Comparison of ENCODE assay signal across 1 cellular context in the genomic region with DNA sequence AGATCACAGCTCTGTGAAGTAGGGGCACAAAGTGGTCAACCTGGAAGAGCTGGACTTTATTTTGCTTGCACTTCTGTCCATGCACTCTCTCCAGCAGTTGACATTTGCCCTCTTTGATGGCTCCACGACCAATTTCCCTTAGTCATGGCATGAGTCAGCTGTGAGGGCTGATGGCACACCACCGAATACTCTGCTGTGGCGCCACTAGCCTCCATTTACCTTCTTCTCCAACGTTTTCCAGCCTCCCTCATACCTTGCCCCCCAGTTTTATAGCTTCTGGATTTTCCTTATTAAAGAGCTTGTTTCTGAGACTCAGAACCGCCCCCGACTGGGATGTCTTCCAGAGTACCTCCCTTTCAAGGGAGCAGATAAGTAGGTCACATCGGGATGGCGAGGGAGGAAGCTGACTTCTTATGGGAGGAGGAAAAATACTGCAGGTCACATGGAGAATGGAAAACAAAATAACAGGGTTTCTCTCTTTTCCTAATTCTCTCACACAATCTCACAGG.
TF ChIP-seq lines count a peak whose summit lies in the region.

No MANE protein-coding gene starts in this region.

TF ChIP-seq in HepG2, 621 proteins besides CTCF, POLR2A, EP300 and RAD21 (continued from another document and continues in another):
- TF ChIP-seq, protein P1, sequence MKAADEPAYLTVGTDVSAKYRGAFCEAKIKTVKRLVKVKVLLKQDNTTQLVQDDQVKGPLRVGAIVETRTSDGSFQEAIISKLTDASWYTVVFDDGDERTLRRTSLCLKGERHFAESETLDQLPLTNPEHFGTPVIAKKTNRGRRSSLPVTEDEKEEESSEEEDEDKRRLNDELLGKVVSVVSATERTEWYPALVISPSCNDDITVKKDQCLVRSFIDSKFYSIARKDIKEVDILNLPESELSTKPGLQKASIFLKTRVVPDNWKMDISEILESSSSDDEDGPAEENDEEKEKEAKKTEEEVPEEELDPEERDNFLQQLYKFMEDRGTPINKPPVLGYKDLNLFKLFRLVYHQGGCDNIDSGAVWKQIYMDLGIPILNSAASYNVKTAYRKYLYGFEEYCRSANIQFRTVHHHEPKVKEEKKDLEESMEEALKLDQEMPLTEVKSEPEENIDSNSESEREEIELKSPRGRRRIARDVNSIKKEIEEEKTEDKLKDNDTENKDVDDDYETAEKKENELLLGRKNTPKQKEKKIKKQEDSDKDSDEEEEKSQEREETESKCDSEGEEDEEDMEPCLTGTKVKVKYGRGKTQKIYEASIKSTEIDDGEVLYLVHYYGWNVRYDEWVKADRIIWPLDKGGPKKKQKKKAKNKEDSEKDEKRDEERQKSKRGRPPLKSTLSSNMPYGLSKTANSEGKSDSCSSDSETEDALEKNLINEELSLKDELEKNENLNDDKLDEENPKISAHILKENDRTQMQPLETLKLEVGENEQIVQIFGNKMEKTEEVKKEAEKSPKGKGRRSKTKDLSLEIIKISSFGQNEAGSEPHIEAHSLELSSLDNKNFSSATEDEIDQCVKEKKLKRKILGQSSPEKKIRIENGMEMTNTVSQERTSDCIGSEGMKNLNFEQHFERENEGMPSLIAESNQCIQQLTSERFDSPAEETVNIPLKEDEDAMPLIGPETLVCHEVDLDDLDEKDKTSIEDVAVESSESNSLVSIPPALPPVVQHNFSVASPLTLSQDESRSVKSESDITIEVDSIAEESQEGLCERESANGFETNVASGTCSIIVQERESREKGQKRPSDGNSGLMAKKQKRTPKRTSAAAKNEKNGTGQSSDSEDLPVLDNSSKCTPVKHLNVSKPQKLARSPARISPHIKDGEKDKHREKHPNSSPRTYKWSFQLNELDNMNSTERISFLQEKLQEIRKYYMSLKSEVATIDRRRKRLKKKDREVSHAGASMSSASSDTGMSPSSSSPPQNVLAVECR (CRISPR knock-in tag; IDR thresholded peaks at IDR 0.05; ENCODE audit: borderline replicate concordance), result peak; percentile 71; the same call in 1 of the 2 replicates
- TF ChIP-seq ZKSCAN1 (IDR thresholded peaks at IDR 0.05; ENCODE audit: low read length) (no peak), IKZF4 (CRISPR knock-in tag; IDR thresholded peaks at IDR 0.05; ENCODE audit: borderline replicate concordance, low read depth, not compliant biosample characterization) (no peak), TCF7L2 (IDR thresholded peaks at IDR 0.05; ENCODE audit: low read depth, low read length) (no peak), ZNF12 (CRISPR knock-in tag; IDR thresholded peaks at IDR 0.05) (no peak), FIP1L1 (IDR thresholded peaks at IDR 0.05; ENCODE audit: borderline replicate concordance, insufficient read depth, low read depth, low read length) (no peak), KDM2A (CRISPR knock-in tag; IDR thresholded peaks at IDR 0.05; ENCODE audit: borderline replicate concordance, low read depth) (no peak), TGIF2 (CRISPR knock-in tag; IDR thresholded peaks at IDR 0.05) (no peak), ZNF841 (CRISPR knock-in tag; IDR thresholded peaks at IDR 0.05; ENCODE audit: borderline replicate concordance) (no peak), ZNF547 (CRISPR knock-in tag; IDR thresholded peaks at IDR 0.05) (no peak), ZNF883 (CRISPR knock-in tag; IDR thresholded peaks at IDR 0.05; ENCODE audit: not compliant biosample characterization) (no peak), MED8 (CRISPR knock-in tag; IDR thresholded peaks at IDR 0.05; ENCODE audit: insufficient replicate concordance) (no peak), ZC3H13 (CRISPR knock-in tag; IDR thresholded peaks at IDR 0.05) (no peak), SIX4 (CRISPR knock-in tag; IDR thresholded peaks at IDR 0.05) (no peak), KDM5B (CRISPR knock-in tag; IDR thresholded peaks at IDR 0.05; ENCODE audit: borderline replicate concordance) (no peak), ZNF672 (CRISPR knock-in tag; IDR thresholded peaks at IDR 0.05) (no peak), ZNF746 (CRISPR knock-in tag; IDR thresholded peaks at IDR 0.05) (no peak), MAZ (IDR thresholded peaks at IDR 0.05; ENCODE audit: borderline replicate concordance, low read depth, low read length) (no peak), MAZ (CRISPR knock-in tag; IDR thresholded peaks at IDR 0.05; ENCODE audit: low read depth) (no peak), NR2C2 (CRISPR knock-in tag; IDR thresholded peaks at IDR 0.05; ENCODE audit: borderline replicate concordance) (peak; percentile 57; the same call in 1 of the 2 replicates), RBM22 (optimal IDR thresholded peaks at IDR 0.05; ENCODE audit: low read length) (no peak), FOXC1 (CRISPR knock-in tag; IDR thresholded peaks at IDR 0.05; ENCODE audit: borderline replicate concordance) (no peak), ZFP1 (CRISPR knock-in tag; IDR thresholded peaks at IDR 0.05) (peak; percentile 61), ZNF30 (CRISPR knock-in tag; IDR thresholded peaks at IDR 0.05) (no peak), ZNF335 (CRISPR knock-in tag; IDR thresholded peaks at IDR 0.05) (no peak)
- TF ChIP-seq, protein P2, sequence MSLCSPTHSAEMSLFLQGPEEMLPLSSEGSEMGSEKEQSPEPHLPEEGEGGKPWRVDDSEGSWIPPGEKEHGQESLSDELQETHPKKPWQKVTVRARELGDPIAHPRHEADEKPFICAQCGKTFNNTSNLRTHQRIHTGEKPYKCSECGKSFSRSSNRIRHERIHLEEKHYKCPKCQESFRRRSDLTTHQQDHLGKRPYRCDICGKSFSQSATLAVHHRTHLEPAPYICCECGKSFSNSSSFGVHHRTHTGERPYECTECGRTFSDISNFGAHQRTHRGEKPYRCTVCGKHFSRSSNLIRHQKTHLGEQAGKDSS (CRISPR knock-in tag; IDR thresholded peaks at IDR 0.05; ENCODE audit: borderline replicate concordance, low read depth), result no peak
- TF ChIP-seq, protein P3, sequence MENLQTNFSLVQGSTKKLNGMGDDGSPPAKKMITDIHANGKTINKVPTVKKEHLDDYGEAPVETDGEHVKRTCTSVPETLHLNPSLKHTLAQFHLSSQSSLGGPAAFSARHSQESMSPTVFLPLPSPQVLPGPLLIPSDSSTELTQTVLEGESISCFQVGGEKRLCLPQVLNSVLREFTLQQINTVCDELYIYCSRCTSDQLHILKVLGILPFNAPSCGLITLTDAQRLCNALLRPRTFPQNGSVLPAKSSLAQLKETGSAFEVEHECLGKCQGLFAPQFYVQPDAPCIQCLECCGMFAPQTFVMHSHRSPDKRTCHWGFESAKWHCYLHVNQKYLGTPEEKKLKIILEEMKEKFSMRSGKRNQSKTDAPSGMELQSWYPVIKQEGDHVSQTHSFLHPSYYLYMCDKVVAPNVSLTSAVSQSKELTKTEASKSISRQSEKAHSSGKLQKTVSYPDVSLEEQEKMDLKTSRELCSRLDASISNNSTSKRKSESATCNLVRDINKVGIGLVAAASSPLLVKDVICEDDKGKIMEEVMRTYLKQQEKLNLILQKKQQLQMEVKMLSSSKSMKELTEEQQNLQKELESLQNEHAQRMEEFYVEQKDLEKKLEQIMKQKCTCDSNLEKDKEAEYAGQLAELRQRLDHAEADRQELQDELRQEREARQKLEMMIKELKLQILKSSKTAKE (CRISPR knock-in tag; IDR thresholded peaks at IDR 0.05; ENCODE audit: borderline replicate concordance), result no peak
- TF ChIP-seq, protein P4, sequence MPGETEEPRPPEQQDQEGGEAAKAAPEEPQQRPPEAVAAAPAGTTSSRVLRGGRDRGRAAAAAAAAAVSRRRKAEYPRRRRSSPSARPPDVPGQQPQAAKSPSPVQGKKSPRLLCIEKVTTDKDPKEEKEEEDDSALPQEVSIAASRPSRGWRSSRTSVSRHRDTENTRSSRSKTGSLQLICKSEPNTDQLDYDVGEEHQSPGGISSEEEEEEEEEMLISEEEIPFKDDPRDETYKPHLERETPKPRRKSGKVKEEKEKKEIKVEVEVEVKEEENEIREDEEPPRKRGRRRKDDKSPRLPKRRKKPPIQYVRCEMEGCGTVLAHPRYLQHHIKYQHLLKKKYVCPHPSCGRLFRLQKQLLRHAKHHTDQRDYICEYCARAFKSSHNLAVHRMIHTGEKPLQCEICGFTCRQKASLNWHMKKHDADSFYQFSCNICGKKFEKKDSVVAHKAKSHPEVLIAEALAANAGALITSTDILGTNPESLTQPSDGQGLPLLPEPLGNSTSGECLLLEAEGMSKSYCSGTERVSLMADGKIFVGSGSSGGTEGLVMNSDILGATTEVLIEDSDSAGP (CRISPR knock-in tag; IDR thresholded peaks at IDR 0.05; ENCODE audit: borderline replicate concordance), result no peak; the same call in 1 of the 2 replicates
- TF ChIP-seq, protein P5, sequence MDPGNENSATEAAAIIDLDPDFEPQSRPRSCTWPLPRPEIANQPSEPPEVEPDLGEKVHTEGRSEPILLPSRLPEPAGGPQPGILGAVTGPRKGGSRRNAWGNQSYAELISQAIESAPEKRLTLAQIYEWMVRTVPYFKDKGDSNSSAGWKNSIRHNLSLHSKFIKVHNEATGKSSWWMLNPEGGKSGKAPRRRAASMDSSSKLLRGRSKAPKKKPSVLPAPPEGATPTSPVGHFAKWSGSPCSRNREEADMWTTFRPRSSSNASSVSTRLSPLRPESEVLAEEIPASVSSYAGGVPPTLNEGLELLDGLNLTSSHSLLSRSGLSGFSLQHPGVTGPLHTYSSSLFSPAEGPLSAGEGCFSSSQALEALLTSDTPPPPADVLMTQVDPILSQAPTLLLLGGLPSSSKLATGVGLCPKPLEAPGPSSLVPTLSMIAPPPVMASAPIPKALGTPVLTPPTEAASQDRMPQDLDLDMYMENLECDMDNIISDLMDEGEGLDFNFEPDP (CRISPR knock-in tag; conservative IDR thresholded peaks at IDR 0.05), result no peak
- TF ChIP-seq, protein P6, sequence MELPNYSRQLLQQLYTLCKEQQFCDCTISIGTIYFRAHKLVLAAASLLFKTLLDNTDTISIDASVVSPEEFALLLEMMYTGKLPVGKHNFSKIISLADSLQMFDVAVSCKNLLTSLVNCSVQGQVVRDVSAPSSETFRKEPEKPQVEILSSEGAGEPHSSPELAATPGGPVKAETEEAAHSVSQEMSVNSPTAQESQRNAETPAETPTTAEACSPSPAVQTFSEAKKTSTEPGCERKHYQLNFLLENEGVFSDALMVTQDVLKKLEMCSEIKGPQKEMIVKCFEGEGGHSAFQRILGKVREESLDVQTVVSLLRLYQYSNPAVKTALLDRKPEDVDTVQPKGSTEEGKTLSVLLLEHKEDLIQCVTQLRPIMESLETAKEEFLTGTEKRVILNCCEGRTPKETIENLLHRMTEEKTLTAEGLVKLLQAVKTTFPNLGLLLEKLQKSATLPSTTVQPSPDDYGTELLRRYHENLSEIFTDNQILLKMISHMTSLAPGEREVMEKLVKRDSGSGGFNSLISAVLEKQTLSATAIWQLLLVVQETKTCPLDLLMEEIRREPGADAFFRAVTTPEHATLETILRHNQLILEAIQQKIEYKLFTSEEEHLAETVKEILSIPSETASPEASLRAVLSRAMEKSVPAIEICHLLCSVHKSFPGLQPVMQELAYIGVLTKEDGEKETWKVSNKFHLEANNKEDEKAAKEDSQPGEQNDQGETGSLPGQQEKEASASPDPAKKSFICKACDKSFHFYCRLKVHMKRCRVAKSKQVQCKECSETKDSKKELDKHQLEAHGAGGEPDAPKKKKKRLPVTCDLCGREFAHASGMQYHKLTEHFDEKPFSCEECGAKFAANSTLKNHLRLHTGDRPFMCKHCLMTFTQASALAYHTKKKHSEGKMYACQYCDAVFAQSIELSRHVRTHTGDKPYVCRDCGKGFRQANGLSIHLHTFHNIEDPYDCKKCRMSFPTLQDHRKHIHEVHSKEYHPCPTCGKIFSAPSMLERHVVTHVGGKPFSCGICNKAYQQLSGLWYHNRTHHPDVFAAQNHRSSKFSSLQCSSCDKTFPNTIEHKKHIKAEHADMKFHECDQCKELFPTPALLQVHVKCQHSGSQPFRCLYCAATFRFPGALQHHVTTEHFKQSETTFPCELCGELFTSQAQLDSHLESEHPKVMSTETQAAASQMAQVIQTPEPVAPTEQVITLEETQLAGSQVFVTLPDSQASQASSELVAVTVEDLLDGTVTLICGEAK (IDR thresholded peaks at IDR 0.05), result no peak
- TF ChIP-seq, protein P6 (CRISPR knock-in tag; IDR thresholded peaks at IDR 0.05), result peak; percentile 63; the same call in 1 of the 2 replicates
- TF ChIP-seq, protein P7, sequence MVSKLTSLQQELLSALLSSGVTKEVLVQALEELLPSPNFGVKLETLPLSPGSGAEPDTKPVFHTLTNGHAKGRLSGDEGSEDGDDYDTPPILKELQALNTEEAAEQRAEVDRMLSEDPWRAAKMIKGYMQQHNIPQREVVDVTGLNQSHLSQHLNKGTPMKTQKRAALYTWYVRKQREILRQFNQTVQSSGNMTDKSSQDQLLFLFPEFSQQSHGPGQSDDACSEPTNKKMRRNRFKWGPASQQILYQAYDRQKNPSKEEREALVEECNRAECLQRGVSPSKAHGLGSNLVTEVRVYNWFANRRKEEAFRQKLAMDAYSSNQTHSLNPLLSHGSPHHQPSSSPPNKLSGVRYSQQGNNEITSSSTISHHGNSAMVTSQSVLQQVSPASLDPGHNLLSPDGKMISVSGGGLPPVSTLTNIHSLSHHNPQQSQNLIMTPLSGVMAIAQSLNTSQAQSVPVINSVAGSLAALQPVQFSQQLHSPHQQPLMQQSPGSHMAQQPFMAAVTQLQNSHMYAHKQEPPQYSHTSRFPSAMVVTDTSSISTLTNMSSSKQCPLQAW (CRISPR knock-in tag; IDR thresholded peaks at IDR 0.05), result no peak
- TF ChIP-seq, protein P8, sequence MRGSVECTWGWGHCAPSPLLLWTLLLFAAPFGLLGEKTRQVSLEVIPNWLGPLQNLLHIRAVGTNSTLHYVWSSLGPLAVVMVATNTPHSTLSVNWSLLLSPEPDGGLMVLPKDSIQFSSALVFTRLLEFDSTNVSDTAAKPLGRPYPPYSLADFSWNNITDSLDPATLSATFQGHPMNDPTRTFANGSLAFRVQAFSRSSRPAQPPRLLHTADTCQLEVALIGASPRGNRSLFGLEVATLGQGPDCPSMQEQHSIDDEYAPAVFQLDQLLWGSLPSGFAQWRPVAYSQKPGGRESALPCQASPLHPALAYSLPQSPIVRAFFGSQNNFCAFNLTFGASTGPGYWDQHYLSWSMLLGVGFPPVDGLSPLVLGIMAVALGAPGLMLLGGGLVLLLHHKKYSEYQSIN (CRISPR knock-in tag; IDR thresholded peaks at IDR 0.05; ENCODE audit: borderline replicate concordance), result no peak
